ENCODE assay signal across 1 cellular context in the genomic region with DNA sequence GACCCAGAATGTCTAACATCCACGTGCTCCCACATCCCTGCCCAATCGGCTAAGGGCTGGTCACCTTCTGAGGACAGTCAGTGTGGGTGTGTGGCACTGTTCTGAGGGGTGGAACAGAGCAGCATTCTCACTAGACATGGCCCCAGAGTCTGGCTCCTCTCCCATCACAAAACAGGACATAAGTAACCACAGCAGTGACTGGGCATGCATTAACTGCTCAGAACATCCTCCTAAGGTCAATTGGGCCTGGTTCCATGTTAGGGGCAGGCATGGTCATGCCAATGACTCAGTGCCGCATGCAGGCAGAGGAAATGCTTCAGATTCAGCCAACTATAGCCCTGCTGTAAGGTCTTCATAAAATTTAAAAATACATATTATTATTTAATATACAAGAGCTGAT.
TF ChIP-seq lines count a peak whose summit lies in the region.

No MANE protein-coding gene starts in this region.

TF ChIP-seq in IMR-90, 13 proteins besides CTCF, POLR2A, EP300 and RAD21 (continued from another document):
- no peak for TF ChIP-seq RCOR1 (IDR thresholded peaks at IDR 0.05; ENCODE audit: insufficient replicate concordance, low read length)
- no peak for TF ChIP-seq BHLHE40 (IDR thresholded peaks at IDR 0.05; ENCODE audit: low read depth, low read length)
- no peak for TF ChIP-seq MXI1 (IDR thresholded peaks at IDR 0.05; ENCODE audit: borderline replicate concordance, low read depth, low read length)
- no peak for TF ChIP-seq MAZ (IDR thresholded peaks at IDR 0.05; ENCODE audit: borderline replicate concordance, low read depth, low read length)
- no peak for TF ChIP-seq SMC3 (IDR thresholded peaks at IDR 0.05; ENCODE audit: low read depth, low read length)
